ENCODE assay signal across 1 cellular context in genomic region chr17:65794572-65794971, GRCh38.
TF ChIP-seq lines count a peak whose summit lies in the region.

No MANE protein-coding gene starts in this region.

TF ChIP-seq in WTC11, 78 proteins besides CTCF, POLR2A, EP300 and RAD21 (continued from another document):
- TF ChIP-seq IRF1 (CRISPR knock-in tag; IDR thresholded peaks at IDR 0.05) (no peak), ZNF232 (CRISPR knock-in tag; IDR thresholded peaks at IDR 0.05) (no peak), GRHL2 (CRISPR knock-in tag; IDR thresholded peaks at IDR 0.05; ENCODE audit: insufficient replicate concordance, severe bottlenecking) (no peak), HMGA2 (CRISPR knock-in tag; IDR thresholded peaks at IDR 0.05) (no peak), ARID4B (CRISPR knock-in tag; IDR thresholded peaks at IDR 0.05; ENCODE audit: borderline replicate concordance) (no peak)
TF ChIP-seq in WTC11: peak in this region for 0.
